19 cellular contexts compared by ENCODE assay signal in genomic region chr19:45057444-45057843, GRCh38. TPM values are rescaled to one million over a fixed set of nuclear protein-coding genes. Genes with fewer than 3 reads are reported as not detected.
"Had no signal": no experiment of that assay in that cellular context is flagged by ENCODE, and none has a peak within 500 bp of the region (broad histone marks: within the 10 kb centered on the region; RNA-seq: fewer than 3 reads in every experiment).

No MANE protein-coding gene starts in this region.

- H3K4me1 Mint-ChIP-seq: brain had no signal

- ATAC-seq: activated T-cell treated with anti-CD3 and anti-CD28 coated beads, Interleukin-2, amount 50 U/mL, for 4 hours; natural killer cell treated with Interleukin-12 subunit alpha and Interleukin-12 subunit beta and Interleukin-15 and Interleukin-18, amount 100 ng/mL, for 72 hours; T-cell had no signal

- DNase-seq: activated CD4-positive, alpha-beta T cell treated with anti-CD3 and anti-CD28 coated beads, Interleukin-2, amount 50 U/mL, for 4 hours; activated CD4-positive, CD25-positive, alpha-beta regulatory T cell treated with anti-CD3 and anti-CD28 coated beads, Interleukin-2, amount 50 U/mL, for 72 hours; activated effector memory CD4-positive, alpha-beta T cell treated with anti-CD3 and anti-CD28 coated beads, Interleukin-2, amount 50 U/mL, for 16 hours; activated T-cell treated with anti-CD3 and anti-CD28 coated beads, Interleukin-2, amount 50 U/mL, for 4 hours; amniotic stem cell; central memory CD4-positive, alpha-beta T cell; colonic mucosa; esophagus squamous epithelium; hippocampal formation; left ventricle myocardium inferior; occipital lobe; small intestine; stimulated activated CD4-positive, alpha-beta T cell treated with anti-CD3 and anti-CD28 coated beads, Interleukin-4, amount 100 ng/mL, for 24 hours; stimulated activated CD8-positive, alpha-beta memory T cell treated with anti-CD3 and anti-CD28 coated beads, Interleukin-4, amount 100 ng/mL, for 48 hours; T-cell; T-helper 9 cell had no signal

- H3K4me3 Mint-ChIP-seq: activated naive CD8-positive, alpha-beta T cell; activated T-cell treated with anti-CD3 and anti-CD28 coated beads, Interleukin-2, amount 50 U/mL, for 4 hours; brain; natural killer cell treated with Interleukin-12 subunit alpha and Interleukin-12 subunit beta and Interleukin-15 and Interleukin-18, amount 100 ng/mL, for 72 hours; T-cell had no signal

- H3K27ac Mint-ChIP-seq: activated naive CD8-positive, alpha-beta T cell; brain; natural killer cell treated with Interleukin-12 subunit alpha and Interleukin-12 subunit beta and Interleukin-15 and Interleukin-18, amount 100 ng/mL, for 72 hours had no signal

- H3K9me3 Mint-ChIP-seq: activated T-cell treated with anti-CD3 and anti-CD28 coated beads, Interleukin-2, amount 50 U/mL, for 4 hours; brain; natural killer cell treated with Interleukin-12 subunit alpha and Interleukin-12 subunit beta and Interleukin-15 and Interleukin-18, amount 100 ng/mL, for 72 hours; T-cell had no signal

- H3K27me3 Mint-ChIP-seq: activated naive CD8-positive, alpha-beta T cell; brain; natural killer cell treated with Interleukin-12 subunit alpha and Interleukin-12 subunit beta and Interleukin-15 and Interleukin-18, amount 100 ng/mL, for 72 hours; T-cell had no signal

RNA-seq across cellular contexts. Expression of gene ZNF296, which starts 18.8 kb away (rescaled TPM):
- total RNA-seq: left ventricle myocardium inferior, occipital lobe had no signal
